In genomic region chr1:109906160-109906838, GRCh38 we compare ENCODE assay signal across 8 cellular contexts. TPM values are rescaled to one million over a fixed set of nuclear protein-coding genes. Genes with fewer than 3 reads are reported as not detected.
DNase-seq lines count a peak whose midpoint lies in the region; ATAC-seq and TF ChIP-seq lines count a peak whose summit lies in the region.

No MANE protein-coding gene starts in this region.

- H3K36me3 ChIP-seq in OCI-LY7 (ENCODE audit: insufficient read depth, low read length): no peaks in the 10 kb centered on the region

- CTCF ChIA-PET in OCI-LY7 (lab: Charles Lee; ENCODE audit: unreplicated experiment): no interaction called here

- H3K27me3 Mint-ChIP-seq in activated naive CD8-positive, alpha-beta T cell: no peaks in the 10 kb centered on the region

- H3K9me2 ChIP-seq in OCI-LY7 (ENCODE audit: insufficient read depth, low read length): no peaks in the 10 kb centered on the region

- no peaks in the 10 kb centered on the region for H3K79me2 ChIP-seq in OCI-LY7 (ENCODE audit: insufficient read depth, low read depth, low read length)

- peak overlapping the region; percentile 96 for H3K27ac Mint-ChIP-seq in activated naive CD8-positive, alpha-beta T cell

- H2AFZ ChIP-seq in OCI-LY7 (ENCODE audit: low read length): peak overlapping the region; percentile 22; the same call in 1 of the 2 replicates

- no peaks in the 10 kb centered on the region for H4K20me1 ChIP-seq in OCI-LY7 (ENCODE audit: insufficient read depth, low read length)

- ATAC-seq in GM18511 (IDR thresholded peaks at IDR 0.05; ENCODE audit: unreplicated experiment): peak; percentile 91
- peak; percentile 84 for ATAC-seq in HG02763 (IDR thresholded peaks at IDR 0.05; ENCODE audit: unreplicated experiment)

- no peaks in the 10 kb centered on the region for H3K9me3 Mint-ChIP-seq in activated naive CD8-positive, alpha-beta T cell (ENCODE audit: low read depth)

- intact Hi-C loops in OCI-LY7 (cut with micrococcal nuclease; ENCODE audit: unreplicated experiment) (no loop called here), posterior vena cava (cut with DNase I) (no loop called here)

- H3K4me1 ChIP-seq in OCI-LY7 (ENCODE audit: insufficient read depth, low read length, poor library complexity, severe bottlenecking): peaks cover 11% of the 10 kb centered on the region

- BruUV-seq in OCI-LY7 (replicated peaks; lab: Mats Ljungman, UMichigan): no TSS peak

- H3K27ac ChIP-seq in OCI-LY7 (ENCODE audit: low read depth, low read length, poor library complexity, severe bottlenecking): no peak overlapping the region

- TF ChIP-seq CTCF in OCI-LY7 (conservative IDR thresholded peaks at IDR 0.05; ENCODE audit: low read length): no peak

- DNase-seq in OCI-LY7 (ENCODE audit: low spot score) (peak; percentile 80), DMS79 treated with DMSO at 0.1 percent for 48 hours (lab: John Stamatoyannopoulos, UW) (no peak), posterior vena cava (ENCODE audit: low spot score) (no peak), NCI-H526 treated with DMSO at 0.1 percent for 48 hours (lab: John Stamatoyannopoulos, UW) (no peak)
- peak in 5 of 6 experiments; percentile 6 to 73 (median 66) for DNase-seq in stimulated activated naive CD4-positive, alpha-beta T cell (lab: John Stamatoyannopoulos, UW)

- peak overlapping the region; percentile 65 for H3K4me3 Mint-ChIP-seq in activated naive CD8-positive, alpha-beta T cell

- H3K4me2 ChIP-seq in OCI-LY7 (ENCODE audit: low read length): peak overlapping the region; percentile 40

- no peak overlapping the region for H3K4me3 ChIP-seq in OCI-LY7 (ENCODE audit: low read depth, low read length, poor library complexity, severe bottlenecking)

- no peaks in the 10 kb centered on the region for H3K9me3 ChIP-seq in OCI-LY7 (ENCODE audit: low read length)

- H3K4me1 Mint-ChIP-seq in activated naive CD8-positive, alpha-beta T cell (ENCODE audit: low read depth): peaks cover 46% of the 10 kb centered on the region

- peaks cover 4% of the 10 kb centered on the region for H3K36me3 Mint-ChIP-seq in activated naive CD8-positive, alpha-beta T cell

- POLR2A ChIA-PET in OCI-LY7 (lab: Charles Lee): no interaction called here

RNA-seq across cellular contexts. Expression of gene CSF1, which starts 4.3 kb away (rescaled TPM):
- not detected in 2 replicates for total RNA-seq in OCI-LY7 (2014; rRNA removed; shearing (Covaris generic))
- total RNA-seq in OCI-LY7 (2022): not detected in 2 replicates
- total RNA-seq in posterior vena cava: 10 to 100 TPM; 64.1 to 68.7 TPM

Comparison
In these comparisons a context has a peak if more than half of its experiments do, and no peak if none do; other contexts are left out.
1. DNase-seq: peak in OCI-LY7 (single experiment) and stimulated activated naive CD4-positive, alpha-beta T cell (5 of 6); none in DMS79 treated with DMSO at 0.1 percent for 48 hours (single experiment), posterior vena cava (single experiment) and NCI-H526 treated with DMSO at 0.1 percent for 48 hours (single experiment).
2. RNA of gene CSF1, which starts 4.3 kb away (total RNA-seq): 64.1 to 68.7 TPM in posterior vena cava; not detected in OCI-LY7; every median in the first group is over 10 times any median in the second.